Comparison of ENCODE assay signal across 6 cellular contexts in genomic region chr14:20427231-20428009, GRCh38. TPM values are rescaled to one million over a fixed set of nuclear protein-coding genes. Genes with fewer than 3 reads are reported as not detected.
DNase-seq lines count a peak whose midpoint lies in the region; ATAC-seq and TF ChIP-seq lines count a peak whose summit lies in the region.

No MANE protein-coding gene starts in this region.

- TF ChIP-seq POLR2A in Peyer's patch (IDR thresholded peaks at IDR 0.05), result no peak

- H3K27ac ChIP-seq in Peyer's patch, result peak overlapping the region; percentile 47 to 86 (median 72)

- DNase-seq in Peyer's patch (no peak), hepatic stellate cell (ENCODE audit: low spot score) (peak; percentile 61)
- no peak for DNase-seq in stimulated activated CD4-positive, alpha-beta T cell treated with anti-CD3 and anti-CD28 coated beads, Interleukin-12 subunit alpha, Interleukin-12 subunit beta, amount 100 ng/mL, for 4 hours
- no peak for DNase-seq in activated CD4-positive, alpha-beta T cell treated with anti-CD3 and anti-CD28 coated beads, Interleukin-2, amount 50 U/mL, for 1 hour

- H3K4me3 ChIP-seq in GM12875 (ENCODE audit: low read depth, low read length) (peak overlapping the region; percentile 30), Peyer's patch (peak overlapping the region in 2 of 4 donors; percentile 41 to 44)

- H3K4me1 ChIP-seq in Peyer's patch, result peaks cover 3 to 19% (median 11%) of the 10 kb centered on the region in 4 donors

- peak; percentile 76 for ATAC-seq in HG02678 (IDR thresholded peaks at IDR 0.05; ENCODE audit: unreplicated experiment)

- no peaks in the 10 kb centered on the region for H3K9me3 ChIP-seq in Peyer's patch

- no peaks in the 10 kb centered on the region for H3K36me3 ChIP-seq in Peyer's patch

- TF ChIP-seq CTCF in GM12875 (IDR thresholded peaks at IDR 0.05; ENCODE audit: borderline replicate concordance, insufficient read depth, low read depth, low read length) (no peak), Peyer's patch (IDR thresholded peaks at IDR 0.05) (no peak)

- H3K27me3 ChIP-seq in Peyer's patch, result no peaks in the 10 kb centered on the region

RNA-seq across cellular contexts. Expression of gene KLHL33, which starts 8.5 kb away (rescaled TPM):
- total RNA-seq in Peyer's patch, result under 1 TPM in 1 of 4 donors, not detected in 3; 0.13 TPM

RNA-seq across cellular contexts. Expression of gene TEP1, which starts 14.1 kb away (rescaled TPM):
- 100 to 1,000 TPM in 2 of 4 donors, 10 to 100 TPM in 2; 91.6 to 138 (median 110) TPM for total RNA-seq in Peyer's patch

RNA-seq across cellular contexts. Expression of gene OSGEP, which starts 27.2 kb away (rescaled TPM):
- total RNA-seq in Peyer's patch, result 100 to 1,000 TPM in 3 of 4 donors, 10 to 100 TPM in 1; 58.3 to 112 (median 102) TPM

RNA-seq across cellular contexts. Expression of gene APEX1, which starts 27.6 kb away (rescaled TPM):
- 100 to 1,000 TPM in 1 of 4 donors, 10 to 100 TPM in 3; 79.8 to 142 (median 92.0) TPM for total RNA-seq in Peyer's patch

RNA-seq across cellular contexts. Expression of gene PIP4P1, which starts 33.8 kb away (rescaled TPM):
- 10 to 100 TPM; 22.3 to 60.9 (median 31.1) TPM for total RNA-seq in Peyer's patch
